ENCODE assay signal across 9 cellular contexts in genomic region chr4:44422912-44423311, GRCh38. TPM values are rescaled to one million over a fixed set of nuclear protein-coding genes. Genes with fewer than 3 reads are reported as not detected.
"Had no signal": no experiment of that assay in that cellular context is flagged by ENCODE, and none has a peak within 500 bp of the region (broad histone marks: within the 10 kb centered on the region; RNA-seq: fewer than 3 reads in every experiment).

No MANE protein-coding gene starts in this region.

- H3K4me3 ChIP-seq: GM23248, HAP-1 had no signal

- H3K9me3 ChIP-seq: HAP-1 had no signal

- H3K27me3 Mint-ChIP-seq: IgD-negative memory B cell had no signal

- H3K36me3 Mint-ChIP-seq: IgD-negative memory B cell had no signal

- H3K27ac ChIP-seq: GM23248, HL-60 had no signal

- H3K36me3 ChIP-seq: HAP-1 had no signal

- H3K27ac Mint-ChIP-seq: HFFc6, IgD-negative memory B cell had no signal

- H3K4me3 Mint-ChIP-seq: HFFc6, IgD-negative memory B cell had no signal

- H3K9me3 Mint-ChIP-seq: IgD-negative memory B cell had no signal

- H3K4me1 ChIP-seq: HAP-1 had no signal

- ATAC-seq: HCT116, HepG2 had no signal

- H3K4me1 Mint-ChIP-seq: IgD-negative memory B cell had no signal

- DNase-seq: GM23248, GOT3, H7, HFFc6 had no signal

RNA-seq across cellular contexts. Expression of gene KCTD8, which starts 25.7 kb away (rescaled TPM):
- total RNA-seq: GM23248, HepG2, HFFc6 had no signal
